Comparison of ENCODE assay signal across 1 cellular context in the genomic region with DNA sequence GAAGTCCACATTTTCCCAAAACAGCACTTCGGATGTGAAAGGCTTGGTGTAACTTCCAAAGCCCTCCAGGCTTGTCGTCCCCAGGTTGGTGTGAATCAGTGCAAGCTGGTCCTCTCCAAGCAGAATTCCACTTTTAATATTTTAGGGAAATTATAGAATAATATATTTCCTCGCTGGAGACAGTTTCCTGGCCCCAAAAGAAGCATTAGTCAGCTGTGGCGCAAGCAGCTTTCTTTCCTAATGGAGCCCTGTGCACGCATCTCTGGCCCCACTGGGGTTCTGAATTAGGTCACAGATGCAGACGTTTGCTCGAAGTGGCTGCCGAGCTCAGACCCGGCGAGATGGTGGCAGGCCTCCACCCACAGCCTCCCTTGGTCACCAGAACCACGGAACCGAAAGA.
TF ChIP-seq lines count a peak whose summit lies in the region.

No MANE protein-coding gene starts in this region.

TF ChIP-seq in IMR-90, 13 proteins besides CTCF, POLR2A, EP300 and RAD21 (continued from another document):
- TF ChIP-seq MAZ (IDR thresholded peaks at IDR 0.05; ENCODE audit: borderline replicate concordance, low read depth, low read length) = no peak
- peak; percentile 42; the same call in 1 of the 2 replicates for TF ChIP-seq FOS (IDR thresholded peaks at IDR 0.05; ENCODE audit: low read depth, low read length)
TF ChIP-seq in IMR-90: peak in this region for 2.
